ENCODE assay signal across 27 cellular contexts in the genomic region with DNA sequence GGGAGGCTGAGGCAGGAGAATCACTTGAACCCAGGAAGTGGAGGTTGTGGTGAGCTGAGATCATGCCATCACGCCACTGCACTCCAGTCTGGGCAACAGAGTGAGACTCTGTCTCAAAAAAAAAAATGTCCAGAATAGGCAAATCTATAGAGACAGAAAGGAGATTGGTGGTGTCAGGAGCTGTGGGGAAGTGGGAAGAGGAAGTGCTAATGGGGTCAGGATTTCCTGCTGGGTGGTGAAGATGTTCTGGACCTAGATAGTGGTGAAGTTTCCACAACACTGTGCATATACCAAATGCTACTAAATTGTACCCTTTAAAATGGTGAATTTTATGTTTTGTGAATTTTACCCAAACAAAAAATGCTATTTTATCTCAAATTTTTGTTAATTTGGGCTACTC. TPM values are rescaled to one million over a fixed set of nuclear protein-coding genes. Genes with fewer than 3 reads are reported as not detected.
DNase-seq lines count a peak whose midpoint lies in the region; ATAC-seq and TF ChIP-seq lines count a peak whose summit lies in the region.
"Had no signal": no experiment of that assay in that cellular context is flagged by ENCODE, and none has a peak within 500 bp of the region (broad histone marks: within the 10 kb centered on the region; RNA-seq: fewer than 3 reads in every experiment).

No MANE protein-coding gene starts in this region.

- no peak overlapping the region for H3K4me3 ChIP-seq in SJCRH30
- H3K4me3 ChIP-seq in testis = no peak overlapping the region
- H3K4me3 ChIP-seq: ascending aorta, neural progenitor cell, tibial nerve had no signal

- H3K9me3 ChIP-seq in T-helper 17 cell (ENCODE audit: control insufficient read depth, low read length, poor library complexity, severe bottlenecking) (no peaks in the 10 kb centered on the region), SJCRH30 (replicated peaks) (no peaks in the 10 kb centered on the region), testis (no peaks in the 10 kb centered on the region)
- H3K9me3 ChIP-seq: ascending aorta, tibial nerve had no signal

- H3K4me3 Mint-ChIP-seq in CD14-positive monocyte (peak overlapping the region in 1 of 2 donors; percentile 62), T-helper 17 cell (peak overlapping the region; percentile 44), naive B cell (no peak overlapping the region)
- H3K4me3 Mint-ChIP-seq: activated CD4-positive, alpha-beta T cell treated with anti-CD3 and anti-CD28 coated beads for 36 hours; activated naive CD8-positive, alpha-beta T cell; activated T-helper 1 cell treated with anti-CD3 and anti-CD28 coated beads, Interleukin-12 subunit alpha, Interleukin-12 subunit beta, Interleukin-2, Interleukin-4 antibody, amounts not matched to agents 30 ng/mL and 10 ng/mL and 1 ng/mL, durations not matched to agents 14 hours and 24 hours and 36 hours; central memory CD8-positive, alpha-beta T cell; neural progenitor cell; stimulated activated naive CD8-positive, alpha-beta T cell treated with anti-CD3 and anti-CD28 coated beads, Interleukin-15, Interleukin-2, amounts not matched to agents 100 ng/mL and 50 ng/mL, for 24 hours had no signal

- no peak for TF ChIP-seq POLR2A in testis (IDR thresholded peaks at IDR 0.05)

- H3K9me3 Mint-ChIP-seq in CD14-positive monocyte (peaks cover 0 to 2% (median 0%) of the 10 kb centered on the region in 7 donors), naive B cell (peaks cover 0 to 7% (median 0%) of the 10 kb centered on the region in 7 donors)
- H3K9me3 Mint-ChIP-seq: activated T-helper 1 cell treated with anti-CD3 and anti-CD28 coated beads, Interleukin-12 subunit alpha, Interleukin-12 subunit beta, Interleukin-2, Interleukin-4 antibody, amounts not matched to agents 30 ng/mL and 10 ng/mL and 1 ng/mL, durations not matched to agents 14 hours and 24 hours and 36 hours; central memory CD8-positive, alpha-beta T cell; stimulated activated naive CD8-positive, alpha-beta T cell treated with anti-CD3 and anti-CD28 coated beads, Interleukin-15, Interleukin-2, amounts not matched to agents 100 ng/mL and 50 ng/mL, for 24 hours had no signal

- intact Hi-C loops in CD14-positive monocyte (cut with micrococcal nuclease) (loop anchor here in 1 of 2 donors (5.0 kb wide), 1 partner anchor 234 kb away; no protein-coding TSS in a partner anchor), testis (cut with DNase I; ENCODE audit: low total_unique reads) (loop anchor here (10.0 kb wide), 1 partner anchor 242 kb away; no protein-coding TSS in a partner anchor)

- H3K27me3 ChIP-seq in SJCRH30 (0 out of 2 replicates have a peak, but pooled peaks cover 7% of the 10 kb centered on the region), testis (no peaks in the 10 kb centered on the region)
- H3K27me3 ChIP-seq: ascending aorta, neural progenitor cell had no signal

- H3K27ac ChIP-seq in SJCRH30 = no peak overlapping the region
- no peak overlapping the region for H3K27ac ChIP-seq in testis
- H3K27ac ChIP-seq: ascending aorta, epithelial cell of prostate, neural progenitor cell, tibial nerve had no signal

- 45 to 69% methylated on average over 1 of the region's 1 CpG for WGBS in testis, 2 donors

- H3K27me3 Mint-ChIP-seq in CD14-positive monocyte (ENCODE audit: low read depth in 3 of 3) (peaks cover 0 to 5% (median 0%) of the 10 kb centered on the region in 3 donors), T-helper 17 cell (peaks cover 28% of the 10 kb centered on the region), naive B cell (peaks cover 6 to 57% (median 33%) of the 10 kb centered on the region in 3 donors)

- H3K36me3 Mint-ChIP-seq in CD14-positive monocyte (no peaks in the 10 kb centered on the region), T-helper 17 cell (ENCODE audit: low read depth) (no peaks in the 10 kb centered on the region), naive B cell (no peaks in the 10 kb centered on the region)
- H3K36me3 Mint-ChIP-seq: activated naive CD8-positive, alpha-beta T cell; neural progenitor cell had no signal

- H3K27ac Mint-ChIP-seq in CD14-positive monocyte = peak overlapping the region; percentile 46 to 88 (median 78)
- no peak overlapping the region for H3K27ac Mint-ChIP-seq in T-helper 17 cell
- H3K27ac Mint-ChIP-seq in naive B cell = peak overlapping the region in 1 of 6 donors; percentile 44
- H3K27ac Mint-ChIP-seq: activated CD4-positive, alpha-beta T cell treated with anti-CD3 and anti-CD28 coated beads for 36 hours; activated naive CD8-positive, alpha-beta T cell; activated T-helper 1 cell treated with anti-CD3 and anti-CD28 coated beads, Interleukin-12 subunit alpha, Interleukin-12 subunit beta, Interleukin-2, Interleukin-4 antibody, amounts not matched to agents 30 ng/mL and 10 ng/mL and 1 ng/mL, durations not matched to agents 14 hours and 24 hours and 36 hours; neural progenitor cell; stimulated activated naive CD8-positive, alpha-beta T cell treated with anti-CD3 and anti-CD28 coated beads, Interleukin-15, Interleukin-2, amounts not matched to agents 100 ng/mL and 50 ng/mL, for 24 hours had no signal

- DNase-seq in CD14-positive monocyte (ENCODE audit: low spot score) = no peak
- peak; percentile 55 to 78 for DNase-seq in Kasumi-1 (lab: John Stamatoyannopoulos, UW)
- DNase-seq in T-helper 17 cell = no peak
- DNase-seq in naive B cell = no peak
- DNase-seq in DMS153 (lab: John Stamatoyannopoulos, UW) = no peak
- no peak for DNase-seq in SJCRH30
- no peak for DNase-seq in NK-92 treated with Interleukin-12 subunit alpha and Interleukin-12 subunit beta, amount 100 ng/mL, for 24 hours (lab: John Stamatoyannopoulos, UW)
- no peak for DNase-seq in testis
- DNase-seq: activated CD4-positive, alpha-beta T cell treated with anti-CD3 and anti-CD28 coated beads for 36 hours; DMS79; NCI-H1105; NCI-H2029; NCI-H345; stimulated activated CD4-positive, alpha-beta T cell treated with anti-CD3 and anti-CD28 coated beads, Interleukin-4, amount 100 ng/mL, for 1 hour; SW 1271 had no signal

- TF ChIP-seq CTCF in CD14-positive monocyte (IDR thresholded peaks at IDR 0.05) (no peak), testis (IDR thresholded peaks at IDR 0.05) (no peak)

- no peak for ATAC-seq in T-helper 17 cell
- peak; percentile 39 to 51 for ATAC-seq in naive B cell (ENCODE audit: low read depth in 2 of 2)
- ATAC-seq: activated CD4-positive, alpha-beta T cell treated with anti-CD3 and anti-CD28 coated beads for 36 hours; HCT116; Panc1 had no signal

- H3K4me1 ChIP-seq in SJCRH30 = no peaks in the 10 kb centered on the region
- H3K4me1 ChIP-seq in testis = no peaks in the 10 kb centered on the region
- H3K4me1 ChIP-seq: ascending aorta, neural progenitor cell had no signal

- peaks cover 44% of the 10 kb centered on the region for H3K4me1 Mint-ChIP-seq in CD14-positive monocyte
- H3K4me1 Mint-ChIP-seq in T-helper 17 cell = peaks cover 12% of the 10 kb centered on the region
- H3K4me1 Mint-ChIP-seq in naive B cell = peaks cover 7 to 8% (median 8%) of the 10 kb centered on the region in 3 donors
- H3K4me1 Mint-ChIP-seq: neural progenitor cell had no signal

- H3K36me3 ChIP-seq in SJCRH30 (no peaks in the 10 kb centered on the region), testis (ENCODE audit: low read depth, missing control alignments) (no peaks in the 10 kb centered on the region)
- H3K36me3 ChIP-seq: ascending aorta, neural progenitor cell, tibial nerve had no signal

RNA-seq across cellular contexts. Expression of gene CYP4F3, which starts 7.6 kb away (rescaled TPM):
- polyA plus RNA-seq in CD14-positive monocyte (1 to 10 TPM in 1 of 2 donors, under 1 TPM in 1; 0.56 to 1.2 TPM), naive B cell (ENCODE audit: low read depth in 6 of 6) (not detected), testis (ENCODE audit: insufficient read depth, low read depth, low replicate concordance) (1.4 TPM)
- total RNA-seq in T-helper 17 cell (under 1 TPM in 1 of 2 donors, not detected in 1; 0.22 TPM), testis (1 to 10 TPM in 1 of 2 donors, under 1 TPM in 1; 0.74 to 1.0 TPM)
- not detected in 2 replicates for total RNA-seq in SJCRH30 (2014; rRNA removed; shearing (Covaris generic))
- total RNA-seq: activated T-helper 1 cell treated with anti-CD3 and anti-CD28 coated beads, Interleukin-12 subunit alpha, Interleukin-12 subunit beta, Interleukin-2, Interleukin-4 antibody, amounts not matched to agents 30 ng/mL and 10 ng/mL and 1 ng/mL, durations not matched to agents 14 hours and 24 hours and 36 hours; ascending aorta had no signal

RNA-seq across cellular contexts. Expression of gene CYP4F8, which starts 18.1 kb away (rescaled TPM):
- polyA plus RNA-seq in CD14-positive monocyte = not detected
- total RNA-seq in T-helper 17 cell = not detected
- polyA plus RNA-seq in naive B cell (ENCODE audit: low read depth in 6 of 6) = not detected
- not detected in 2 replicates for total RNA-seq in SJCRH30 (2014; rRNA removed; shearing (Covaris generic))
- under 1 TPM; 0.31 to 0.71 TPM for total RNA-seq in testis
- polyA plus RNA-seq in testis (ENCODE audit: insufficient read depth, low read depth, low replicate concordance) = 0.17 TPM
- total RNA-seq: activated CD4-positive, alpha-beta T cell treated with anti-CD3 and anti-CD28 coated beads for 36 hours; activated T-helper 1 cell treated with anti-CD3 and anti-CD28 coated beads, Interleukin-12 subunit alpha, Interleukin-12 subunit beta, Interleukin-2, Interleukin-4 antibody, amounts not matched to agents 30 ng/mL and 10 ng/mL and 1 ng/mL, durations not matched to agents 14 hours and 24 hours and 36 hours; ascending aorta; HT-29; pulmonary artery endothelial cell; tibial nerve had no signal

RNA-seq across cellular contexts. Expression of gene CYP4F12, which starts 39.8 kb away (rescaled TPM):
- not detected for polyA plus RNA-seq in CD14-positive monocyte
- total RNA-seq in T-helper 17 cell = 1 to 10 TPM; 1.9 to 5.2 TPM
- not detected for polyA plus RNA-seq in naive B cell (ENCODE audit: low read depth in 6 of 6)
- not detected in 2 replicates for total RNA-seq in SJCRH30 (2014; rRNA removed; shearing (Covaris generic))
- total RNA-seq in testis = 1 to 10 TPM; 4.2 to 7.2 TPM
- polyA plus RNA-seq in testis (ENCODE audit: insufficient read depth, low read depth, low replicate concordance) = 1.2 TPM
- total RNA-seq: activated CD4-positive, alpha-beta T cell treated with anti-CD3 and anti-CD28 coated beads for 36 hours; activated T-helper 1 cell treated with anti-CD3 and anti-CD28 coated beads, Interleukin-12 subunit alpha, Interleukin-12 subunit beta, Interleukin-2, Interleukin-4 antibody, amounts not matched to agents 30 ng/mL and 10 ng/mL and 1 ng/mL, durations not matched to agents 14 hours and 24 hours and 36 hours; pulmonary artery endothelial cell had no signal

Comparison
In these comparisons a context has a peak if more than half of its experiments do, and no peak if none do; other contexts are left out.
1. DNase-seq: peak in Kasumi-1 (2 of 2); none in CD14-positive monocyte (single experiment), T-helper 17 cell (0 of 3), naive B cell (single experiment), DMS153 (single experiment), SJCRH30 (0 of 2), NK-92 treated with Interleukin-12 subunit alpha and Interleukin-12 subunit beta, amount 100 ng/mL, for 24 hours (single experiment) and testis (single experiment).